In genomic region chr10:79381804-79382221, GRCh38 we compare ENCODE assay signal across 10 cellular contexts. TPM values are rescaled to one million over a fixed set of nuclear protein-coding genes. Genes with fewer than 3 reads are reported as not detected.
DNase-seq lines count a peak whose midpoint lies in the region; ATAC-seq and TF ChIP-seq lines count a peak whose summit lies in the region.
"Had no signal": no experiment of that assay in that cellular context is flagged by ENCODE, and none has a peak within 500 bp of the region (broad histone marks: within the 10 kb centered on the region; RNA-seq: fewer than 3 reads in every experiment).

No MANE protein-coding gene starts in this region.

- H3K9me2 ChIP-seq in OCI-LY7 (ENCODE audit: insufficient read depth, low read length), result no peaks in the 10 kb centered on the region

- no peaks in the 10 kb centered on the region for H3K4me1 Mint-ChIP-seq in MCF 10A (ENCODE audit: insufficient read depth, unreplicated experiment)
- H3K4me1 Mint-ChIP-seq in endothelial cell (ENCODE audit: unreplicated experiment), result no peaks in the 10 kb centered on the region

- H3K9me3 ChIP-seq in breast epithelium, result no peaks in the 10 kb centered on the region
- H3K9me3 ChIP-seq in aorta (ENCODE audit: control insufficient read depth, low read length), result no peaks in the 10 kb centered on the region
- H3K9me3 ChIP-seq in OCI-LY7 (ENCODE audit: low read length), result no peaks in the 10 kb centered on the region

- peak in 1 of 2 donors; percentile 71 for DNase-seq in breast epithelium (ENCODE audit: low spot score in 2 of 2)
- DNase-seq in MCF 10A (ENCODE audit: unreplicated experiment), result no peak
- DNase-seq in endothelial cell (ENCODE audit: low spot score), result no peak
- DNase-seq in mesenteric fat pad (ENCODE audit: low spot score), result peak; percentile 91
- peak; percentile 86 to 93 for DNase-seq in aorta
- DNase-seq in OCI-LY7 (ENCODE audit: low spot score), result no peak
- no peak for DNase-seq in NCI-H2081 treated with DMSO at 0.1 percent for 48 hours (lab: John Stamatoyannopoulos, UW)

- intact Hi-C loops in breast epithelium (cut with DNase I; ENCODE audit: low total_unique reads) (no loop called here), MCF 10A (cut with micrococcal nuclease) (no loop called here), aorta (cut with DNase I) (no loop called here), OCI-LY7 (cut with micrococcal nuclease; ENCODE audit: unreplicated experiment) (no loop called here)

- TF ChIP-seq CTCF in breast epithelium (IDR thresholded peaks at IDR 0.05) (no peak), MCF 10A (IDR thresholded peaks at IDR 0.05; ENCODE audit: unreplicated experiment) (no peak), endothelial cell (IDR thresholded peaks at IDR 0.05; ENCODE audit: unreplicated experiment) (no peak), OCI-LY7 (conservative IDR thresholded peaks at IDR 0.05; ENCODE audit: low read length) (no peak)

- CTCF ChIA-PET in MCF 10A (lab: Yijun Ruan, JAX) (no interaction called here), OCI-LY7 (lab: Charles Lee; ENCODE audit: unreplicated experiment) (no interaction called here)

- H3K4me2 ChIP-seq in OCI-LY7 (ENCODE audit: low read length), result no peak overlapping the region

- H3K4me3 ChIP-seq in breast epithelium, result no peak overlapping the region
- no peak overlapping the region for H3K4me3 ChIP-seq in aorta (ENCODE audit: low read length in 2 of 2)
- no peak overlapping the region for H3K4me3 ChIP-seq in OCI-LY7 (ENCODE audit: low read depth, low read length, poor library complexity, severe bottlenecking)

- peak; percentile 72 for ATAC-seq in aorta (ENCODE audit: low FRiP score)
- ATAC-seq in GM21529 (IDR thresholded peaks at IDR 0.05; ENCODE audit: unreplicated experiment), result no peak
- ATAC-seq: Panc1 had no signal

- H3K27me3 ChIP-seq in breast epithelium (no peaks in the 10 kb centered on the region), aorta (ENCODE audit: control insufficient read depth in 1 of 2, insufficient read depth in 2 of 2, low read length in 1 of 2) (no peaks in the 10 kb centered on the region)

- no peak overlapping the region for H2AFZ ChIP-seq in OCI-LY7 (ENCODE audit: low read length)

- peak overlapping the region; percentile 68 to 94 for H3K27ac ChIP-seq in breast epithelium
- peak overlapping the region in 1 of 2 donors; percentile 1 for H3K27ac ChIP-seq in aorta (ENCODE audit: low read depth in 1 of 2, low read length in 2 of 2)
- H3K27ac ChIP-seq in OCI-LY7 (ENCODE audit: low read depth, low read length, poor library complexity, severe bottlenecking), result no peak overlapping the region

- BruUV-seq in MCF 10A (replicated peaks; lab: Mats Ljungman, UMichigan), result no TSS peak
- BruUV-seq in OCI-LY7 (replicated peaks; lab: Mats Ljungman, UMichigan), result no TSS peak

- H3K36me3 ChIP-seq in breast epithelium (no peaks in the 10 kb centered on the region), aorta (ENCODE audit: control insufficient read depth in 1 of 2, insufficient read depth in 2 of 2, low read length in 1 of 2) (no peaks in the 10 kb centered on the region), OCI-LY7 (ENCODE audit: insufficient read depth, low read length) (no peaks in the 10 kb centered on the region)

- H3K4me3 Mint-ChIP-seq in MCF 10A (ENCODE audit: unreplicated experiment) (no peak overlapping the region), endothelial cell (ENCODE audit: unreplicated experiment) (no peak overlapping the region)
- H3K4me3 Mint-ChIP-seq: brain had no signal

- H3K9me3 Mint-ChIP-seq in MCF 10A (ENCODE audit: unreplicated experiment) (no peaks in the 10 kb centered on the region), endothelial cell (ENCODE audit: unreplicated experiment) (no peaks in the 10 kb centered on the region)

- WGBS in aorta, 2 donors, result 7 to 19% methylated on average over 11 of the region's 11 CpGs

- no peaks in the 10 kb centered on the region for H3K79me2 ChIP-seq in OCI-LY7 (ENCODE audit: insufficient read depth, low read depth, low read length)

- H3K36me3 Mint-ChIP-seq in MCF 10A (ENCODE audit: insufficient read depth, unreplicated experiment), result peaks cover 7% of the 10 kb centered on the region
- peaks cover 7% of the 10 kb centered on the region for H3K36me3 Mint-ChIP-seq in endothelial cell (ENCODE audit: low read depth, unreplicated experiment)
- H3K36me3 Mint-ChIP-seq: brain had no signal

- H3K27ac Mint-ChIP-seq in MCF 10A (ENCODE audit: low read depth, unreplicated experiment) (no peak overlapping the region), endothelial cell (ENCODE audit: unreplicated experiment) (peak overlapping the region; percentile 62)

- H3K27me3 Mint-ChIP-seq in MCF 10A (ENCODE audit: insufficient read depth, unreplicated experiment), result no peaks in the 10 kb centered on the region
- peaks cover 4% of the 10 kb centered on the region for H3K27me3 Mint-ChIP-seq in endothelial cell (ENCODE audit: unreplicated experiment)

- H4K20me1 ChIP-seq in OCI-LY7 (ENCODE audit: insufficient read depth, low read length), result no peaks in the 10 kb centered on the region

- no peak for TF ChIP-seq POLR2A in breast epithelium (IDR thresholded peaks at IDR 0.05)

- H3K4me1 ChIP-seq in breast epithelium (no peaks in the 10 kb centered on the region), aorta (ENCODE audit: control insufficient read depth in 1 of 2, insufficient read depth in 2 of 2, low read length in 2 of 2) (no peaks in the 10 kb centered on the region), OCI-LY7 (ENCODE audit: insufficient read depth, low read length, poor library complexity, severe bottlenecking) (no peaks in the 10 kb centered on the region)

- POLR2A ChIA-PET in MCF 10A (lab: Yijun Ruan, JAX), result interaction anchor here (0.6 kb wide), 1 partner anchor 16 kb away, joined by 4 read pairs; no protein-coding TSS in a partner anchor
- POLR2A ChIA-PET in OCI-LY7 (lab: Charles Lee), result interaction anchor here (0.6 kb wide), 1 partner anchor 137 kb away, joined by 3 read pairs; no protein-coding TSS in a partner anchor

RNA-seq across cellular contexts. Expression of gene PPIF, which starts 34.5 kb away (rescaled TPM):
- total RNA-seq in breast epithelium, result 10 to 100 TPM; 16.0 to 39.3 (median 30.7) TPM
- 76.5 and 76.9 TPM in 2 replicates for total RNA-seq in MCF 10A (2022)
- 21.9 TPM for total RNA-seq in endothelial cell (ENCODE audit: unreplicated experiment)
- total RNA-seq in mesenteric fat pad, result 181 TPM
- total RNA-seq in aorta, result 10 to 100 TPM; 16.8 to 21.2 TPM
- polyA plus RNA-seq in aorta, result 10 to 100 TPM in 1 of 2 donors, 1 to 10 TPM in 1; 9.0 to 11.1 TPM
- 44.8 and 55.7 TPM in 2 replicates for total RNA-seq in OCI-LY7 (2014; rRNA removed; shearing (Covaris generic))
- 103 and 121 TPM in 2 replicates for total RNA-seq in OCI-LY7 (2022)

Comparison
In these comparisons a context has a peak if more than half of its experiments do, and no peak if none do; other contexts are left out.
1. DNase-seq: peak in mesenteric fat pad (single experiment) and aorta (2 of 2); none in MCF 10A (single experiment), endothelial cell (single experiment), OCI-LY7 (single experiment) and NCI-H2081 treated with DMSO at 0.1 percent for 48 hours (single experiment).